In the genomic region with DNA sequence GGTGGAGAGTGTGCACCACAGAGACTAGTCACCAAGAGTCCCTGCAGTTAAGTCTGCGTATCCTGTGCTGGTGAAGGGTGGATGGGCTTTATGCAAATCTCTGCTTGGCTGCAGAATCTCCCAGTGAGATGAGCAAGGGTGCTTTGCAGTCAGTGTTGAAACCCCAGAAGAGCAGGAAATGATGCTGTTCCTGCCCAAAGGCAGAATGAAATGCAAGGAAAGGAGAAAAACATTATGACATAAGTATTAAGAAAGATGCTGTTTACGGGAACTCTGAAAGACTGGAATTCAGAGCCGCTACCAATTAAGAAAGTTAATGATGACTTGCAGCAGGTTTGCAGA, we compare ENCODE assay signal across 10 cellular contexts. TPM values are rescaled to one million over a fixed set of nuclear protein-coding genes. Genes with fewer than 3 reads are reported as not detected.
A peak's percentile ranks its signal among the peaks of the same experiment; 100 is the strongest.
DNase-seq lines count a peak whose midpoint lies in the region; ATAC-seq and TF ChIP-seq lines count a peak whose summit lies in the region.
"Had no signal": no experiment of that assay in that cellular context is flagged by ENCODE, and none has a peak within 500 bp of the region (broad histone marks: within the 10 kb centered on the region; RNA-seq: fewer than 3 reads in every experiment).

No MANE protein-coding gene starts in this region.

- ATAC-seq in GM21360 (IDR thresholded peaks at IDR 0.05; ENCODE audit: unreplicated experiment) (peak; percentile 62), HG03469 (IDR thresholded peaks at IDR 0.05; ENCODE audit: unreplicated experiment) (peak; percentile 80), esophagus mucosa (peak; percentile 17)
- ATAC-seq: HCT116 had no signal

- H3K36me3 ChIP-seq in neuronal stem cell (replicated peaks in 1 of 2; ENCODE audit: control insufficient read depth in 2 of 2, insufficient read depth in 2 of 2, low read length in 2 of 2): no peaks in the 10 kb centered on the region

- no peak overlapping the region for H3K4me2 ChIP-seq in neuronal stem cell (ENCODE audit: insufficient read depth, low read length, poor library complexity, severe bottlenecking)

- no peak overlapping the region for H2AK5ac ChIP-seq in neuronal stem cell (ENCODE audit: low read depth, low read length)

- H3K9me3 ChIP-seq in neuronal stem cell (replicated peaks in 1 of 2; ENCODE audit: control insufficient read depth in 2 of 2, insufficient read depth in 1 of 2, low read depth in 1 of 2, low read length in 2 of 2): no peaks in the 10 kb centered on the region

- H4K8ac ChIP-seq in neuronal stem cell (ENCODE audit: low read depth, low read length): no peak overlapping the region

- DNase-seq in GM12865 (ENCODE audit: low read depth) (peak; percentile 90), AG20443 (ENCODE audit: low spot score) (no peak), NCI-H2029 (lab: John Stamatoyannopoulos, UW) (no peak), NCI-H69 (lab: John Stamatoyannopoulos, UW) (no peak), neuronal stem cell (ENCODE audit: low spot score) (no peak)
- DNase-seq: naive thymus-derived CD8-positive, alpha-beta T cell had no signal

- no CpG with 5 or more reads among the region's 3 CpGs for WGBS in neuronal stem cell (ENCODE audit: extremely low coverage in 2 of 2, insufficient read length in 2 of 2, insufficient replicate concordance in 1 of 2), 2 donors

- no peak overlapping the region for H2BK15ac ChIP-seq in neuronal stem cell (ENCODE audit: low read length)

- H3K79me1 ChIP-seq in neuronal stem cell (ENCODE audit: low read depth, low read length): no peaks in the 10 kb centered on the region

- H2AFZ ChIP-seq in neuronal stem cell (ENCODE audit: low read length): no peak overlapping the region

- H2BK12ac ChIP-seq in neuronal stem cell (ENCODE audit: low read length): no peak overlapping the region

- no peak overlapping the region for H4K91ac ChIP-seq in neuronal stem cell (ENCODE audit: low read depth, low read length, poor library complexity)

- no peak overlapping the region for H3K9ac ChIP-seq in neuronal stem cell (ENCODE audit: low read depth, low read length, poor library complexity)

- H3K4ac ChIP-seq in neuronal stem cell (ENCODE audit: low read length): no peak overlapping the region

- no peak overlapping the region for H3K23ac ChIP-seq in neuronal stem cell (ENCODE audit: low read depth, low read length, poor library complexity)

- H3K4me3 ChIP-seq in GM12865 (ENCODE audit: low read depth, low read length) (peak overlapping the region; percentile 38), neuronal stem cell (ENCODE audit: low read length in 2 of 2) (no peak overlapping the region)

- peaks cover 0 to 10% (median 0%) of the 10 kb centered on the region in 3 experiments for H3K27me3 ChIP-seq in neuronal stem cell (ENCODE audit: control insufficient read depth in 3 of 3, insufficient read depth in 3 of 3, low read depth in 1 of 3, low read length in 3 of 3)

- no peak overlapping the region for H3K27ac ChIP-seq in neuronal stem cell (replicated peaks; ENCODE audit: low read length)

- no peaks in the 10 kb centered on the region for H3K4me1 ChIP-seq in neuronal stem cell (ENCODE audit: control insufficient read depth in 2 of 2, insufficient read depth in 1 of 2, low read depth in 1 of 2, low read length in 2 of 2)

- H3K14ac ChIP-seq in neuronal stem cell (ENCODE audit: low read length): no peak overlapping the region

- no peak overlapping the region for H2BK5ac ChIP-seq in neuronal stem cell (ENCODE audit: low read length)

- no peak overlapping the region for H3K18ac ChIP-seq in neuronal stem cell (ENCODE audit: low read length)

- no peak overlapping the region for H2BK120ac ChIP-seq in neuronal stem cell (ENCODE audit: low read depth, low read length)

- no peak for TF ChIP-seq CTCF in GM12865 (IDR thresholded peaks at IDR 0.05; ENCODE audit: insufficient read depth, low read depth, low read length, missing control alignments)

RNA-seq across cellular contexts. Expression of gene ACSL1, which starts 25.4 kb away (rescaled TPM):
- total RNA-seq in esophagus mucosa: 74.3 TPM
- polyA plus RNA-seq in neuronal stem cell (2013, experiment 1 of 2): 0.25 TPM
- polyA plus RNA-seq in neuronal stem cell (2013, experiment 2 of 2): 0.26 TPM

Comparison
In these comparisons a context has a peak if more than half of its experiments do, and no peak if none do; other contexts are left out.
1. ATAC-seq: peak in every context shown above with its lines; median percentile 80 in HG03469; 62 in GM21360; 17 in esophagus mucosa.